30 cellular contexts compared by ENCODE assay signal in genomic region chr12:53652366-53652765, GRCh38. TPM values are rescaled to one million over a fixed set of nuclear protein-coding genes. Genes with fewer than 3 reads are reported as not detected.
A peak's percentile ranks its signal among the peaks of the same experiment; 100 is the strongest.
DNase-seq lines count a peak whose midpoint lies in the region; ATAC-seq and TF ChIP-seq lines count a peak whose summit lies in the region.
"Had no signal": no experiment of that assay in that cellular context is flagged by ENCODE, and none has a peak within 500 bp of the region (broad histone marks: within the 10 kb centered on the region; RNA-seq: fewer than 3 reads in every experiment).

No MANE protein-coding gene starts in this region.

- no peak overlapping the region for H3K4me2 ChIP-seq in osteoblast (ENCODE audit: insufficient read depth, low read length)

- H2AFZ ChIP-seq in osteoblast (ENCODE audit: low read length), result no peak overlapping the region
- H2AFZ ChIP-seq: parathyroid adenoma had no signal

- no peak for TF ChIP-seq POLR2A in NB4 (IDR thresholded peaks at IDR 0.05; ENCODE audit: extremely low read depth, insufficient read length)

- no peaks in the 10 kb centered on the region for H3K79me2 ChIP-seq in osteoblast (ENCODE audit: insufficient read depth, low read length)
- H3K79me2 ChIP-seq: parathyroid adenoma had no signal

- TF ChIP-seq CTCF in NB4 (IDR thresholded peaks at IDR 0.05; ENCODE audit: low read depth, low read length) (no peak), choroid plexus epithelial cell (conservative IDR thresholded peaks at IDR 0.05; ENCODE audit: low read depth, low read length) (no peak), osteoblast (IDR thresholded peaks at IDR 0.05; ENCODE audit: extremely low read depth, low read depth, low read length) (no peak)

- H4K20me1 ChIP-seq in osteoblast (ENCODE audit: insufficient read depth, low read length), result no peaks in the 10 kb centered on the region

- peak overlapping the region; percentile 59 for H3K27ac ChIP-seq in osteoblast (ENCODE audit: low read depth, low read length)
- H3K27ac ChIP-seq: lower lobe of right lung, parathyroid adenoma, upper lobe of right lung had no signal

- H3K4me3 ChIP-seq in NB4 (ENCODE audit: low read depth, low read length), result no peak overlapping the region
- no peak overlapping the region for H3K4me3 ChIP-seq in choroid plexus epithelial cell (ENCODE audit: low read depth, low read length)
- no peak overlapping the region for H3K4me3 ChIP-seq in osteoblast (ENCODE audit: insufficient read depth, low read length)
- H3K4me3 ChIP-seq: lower lobe of right lung, upper lobe of right lung had no signal

- H3K27me3 ChIP-seq in osteoblast (ENCODE audit: insufficient read depth, low read length), result no peaks in the 10 kb centered on the region
- H3K27me3 ChIP-seq: upper lobe of right lung had no signal

- no peaks in the 10 kb centered on the region for H3K9me3 ChIP-seq in osteoblast (ENCODE audit: low read depth, low read length)
- H3K9me3 ChIP-seq: lower lobe of right lung, upper lobe of right lung had no signal

- ATAC-seq in left lobe of liver (no peak), GM21786 (IDR thresholded peaks at IDR 0.05; ENCODE audit: unreplicated experiment) (no peak)
- ATAC-seq: lower lobe of right lung; sciatic nerve; stimulated activated memory B cell treated with anti-CD40 and anti-IgM and Interleukin-4, amounts not matched to agents 10 μg/mL and 1 μg/mL and 100 μg/mL, for 72 hours; upper lobe of right lung; WTC11 had no signal

- H3K36me3 ChIP-seq in osteoblast (ENCODE audit: insufficient read depth, low read length), result no peaks in the 10 kb centered on the region
- H3K36me3 ChIP-seq: lower lobe of right lung, upper lobe of right lung had no signal

- peak; percentile 77 for DNase-seq in EH (ENCODE audit: low read depth)
- peak; percentile 44 for DNase-seq in NB4 (ENCODE audit: low read depth)
- peak; percentile 93 for DNase-seq in choroid plexus epithelial cell (ENCODE audit: low read depth)
- DNase-seq in osteoblast (ENCODE audit: insufficient read length, low spot score, missing footprints), result no peak
- no peak for DNase-seq in left lobe of liver (ENCODE audit: low spot score)
- DNase-seq in C1 segment of cervical spinal cord (lab: John Stamatoyannopoulos, UW), result no peak
- DNase-seq in hypothalamus (lab: John Stamatoyannopoulos, UW), result no peak
- DNase-seq: activated CD4-positive, alpha-beta T cell treated with anti-CD3 and anti-CD28 coated beads, Interleukin-2, amount 10 ng/mL, durations not matched to agents 7 days and 5 days; activated naive CD4-positive, alpha-beta T cell treated with anti-CD3 and anti-CD28 coated beads for 36 hours; activated T-cell treated with anti-CD3 and anti-CD28 coated beads, Interleukin-2, amount 50 U/mL, for 48 hours; amniotic stem cell; Calu3; caudate nucleus; DND-41; glutamatergic neuron; GOT3; lower lobe of right lung; NCI-H1105; NCI-H187 treated with DMSO at 0.1 percent for 48 hours; NCI-H2171 treated with DMSO at 0.1 percent for 48 hours; NCI-H526; SHP77; stimulated activated CD4-positive, alpha-beta T cell treated with anti-CD3 and anti-CD28 coated beads, Interleukin-4, amount 100 ng/mL, for 4 hours; substantia nigra; upper lobe of right lung had no signal

- peaks cover 12% of the 10 kb centered on the region for H3K4me1 ChIP-seq in osteoblast (ENCODE audit: insufficient read depth, low read length)
- H3K4me1 ChIP-seq: lower lobe of right lung, parathyroid adenoma, upper lobe of right lung had no signal

RNA-seq across cellular contexts. Expression of gene ATP5MC2, which starts 23.5 kb away (rescaled TPM):
- 93.1 and 95.9 TPM in 2 replicates for total RNA-seq in osteoblast
- 118 TPM for total RNA-seq in left lobe of liver

RNA-seq across cellular contexts. Expression of gene ATF7, which starts 26.2 kb away (rescaled TPM):
- 14.4 and 17.4 TPM in 2 replicates for total RNA-seq in osteoblast
- 18.1 TPM for total RNA-seq in left lobe of liver

Comparison
In these comparisons a context has a peak if more than half of its experiments do, and no peak if none do; other contexts are left out.
1. DNase-seq: peak in EH (single experiment), NB4 (single experiment) and choroid plexus epithelial cell (single experiment); none in osteoblast (single experiment), left lobe of liver (single experiment), C1 segment of cervical spinal cord (0 of 14) and hypothalamus (0 of 51).